1 cellular context compared by ENCODE assay signal in the genomic region with DNA sequence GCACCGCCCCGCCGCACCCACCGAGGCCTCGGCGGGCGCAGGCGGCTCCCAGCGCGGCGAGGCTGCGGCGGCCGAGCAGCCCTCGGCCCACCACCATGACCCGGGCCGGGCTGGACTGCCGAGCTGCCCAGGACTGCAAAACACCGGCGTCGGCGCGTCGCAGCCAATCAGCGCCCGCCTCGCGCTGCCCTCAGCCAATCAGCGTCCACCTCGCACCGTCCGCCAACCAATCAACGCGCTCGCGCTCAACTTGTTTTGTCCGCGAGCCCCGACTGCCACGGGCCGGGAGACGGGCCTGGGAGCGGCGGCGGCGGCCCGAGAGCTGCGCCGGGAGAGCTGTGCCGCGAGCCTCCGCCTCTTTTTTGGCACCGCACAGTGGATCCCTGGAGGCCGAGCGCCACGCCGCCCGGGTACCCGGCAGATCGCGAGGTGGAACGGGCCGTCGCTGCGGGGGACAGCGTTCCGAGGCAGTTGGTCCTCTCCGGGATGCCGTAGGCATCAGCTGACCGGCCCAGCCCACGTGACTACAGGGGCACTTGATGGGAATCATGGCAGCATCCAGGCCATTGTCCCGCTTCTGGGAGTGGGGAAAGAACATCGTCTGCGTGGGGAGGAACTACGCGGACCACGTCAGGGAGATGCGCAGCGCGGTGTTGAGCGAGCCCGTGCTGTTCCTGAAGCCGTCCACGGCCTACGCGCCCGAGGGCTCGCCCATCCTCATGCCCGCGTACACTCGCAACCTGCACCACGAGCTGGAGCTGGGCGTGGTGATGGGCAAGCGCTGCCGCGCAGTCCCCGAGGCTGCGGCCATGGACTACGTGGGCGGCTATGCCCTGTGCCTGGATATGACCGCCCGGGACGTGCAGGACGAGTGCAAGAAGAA.
TF ChIP-seq lines count a peak whose summit lies in the region.

A gene (plus strand): TSS at position 516 of the 883 bp plus-strand sequence. CDS start 33 bp downstream, at position 549.
A gene (minus strand): TSS at position 135 of the 883 bp plus-strand sequence. CDS start 38 bp downstream, at position 97.

TF ChIP-seq in H1, 55 proteins besides CTCF, POLR2A, EP300 and RAD21 (continues in another document):
- TF ChIP-seq JUND (IDR thresholded peaks at IDR 0.05; ENCODE audit: low read length) (no peak), ASH2L (IDR thresholded peaks at IDR 0.05; ENCODE audit: low read length) (peak; percentile 81), MAFK (IDR thresholded peaks at IDR 0.05; ENCODE audit: low read depth, low read length) (no peak), NRF1 (IDR thresholded peaks at IDR 0.05; ENCODE audit: low read depth, low read length) (no peak), TBP (IDR thresholded peaks at IDR 0.05; ENCODE audit: low read depth, low read length) (peak; percentile 69), FOSL1 (IDR thresholded peaks at IDR 0.05; ENCODE audit: insufficient read depth, low read depth, low read length) (no peak), KDM1A (IDR thresholded peaks at IDR 0.05; ENCODE audit: borderline replicate concordance, low read length) (peak; percentile 50; the same call in 1 of the 2 replicates), RNF2 (IDR thresholded peaks at IDR 0.05; ENCODE audit: borderline replicate concordance, low read depth, low read length, missing control alignments, poor library complexity, severe bottlenecking) (no peak), CHD1 (IDR thresholded peaks at IDR 0.05; ENCODE audit: low read depth, low read length) (no peak), CBX8 (IDR thresholded peaks at IDR 0.05; ENCODE audit: borderline replicate concordance, low read depth, low read length) (no peak), GABPA (IDR thresholded peaks at IDR 0.05; ENCODE audit: borderline replicate concordance, insufficient read depth, low read length) (no peak; the same call in 1 of the 2 replicates), BCL11A (IDR thresholded peaks at IDR 0.05; ENCODE audit: low read depth in 2 of 2, low read length in 2 of 2) (no peak), SUZ12 (IDR thresholded peaks at IDR 0.05; ENCODE audit: low read length) (no peak), PHF8 (conservative IDR thresholded peaks at IDR 0.05; ENCODE audit: low read depth, low read length) (peak; percentile 85), SP1 (IDR thresholded peaks at IDR 0.05; ENCODE audit: low read depth, low read length) (peak; percentile 71), SP4 (IDR thresholded peaks at IDR 0.05; ENCODE audit: low read length) (peak; percentile 98), TEAD4 (IDR thresholded peaks at IDR 0.05; ENCODE audit: low read depth, low read length) (peak; percentile 37; the same call in 1 of the 2 replicates), SRF (IDR thresholded peaks at IDR 0.05; ENCODE audit: low read depth, low read length) (no peak), CHD2 (IDR thresholded peaks at IDR 0.05; ENCODE audit: low read length) (peak; percentile 45), GTF2F1 (IDR thresholded peaks at IDR 0.05; ENCODE audit: borderline replicate concordance, low read depth, low read length) (no peak), CBX5 (IDR thresholded peaks at IDR 0.05; ENCODE audit: low read depth, low read length) (no peak), SIRT6 (IDR thresholded peaks at IDR 0.05; ENCODE audit: low read length) (no peak), HDAC2 (IDR thresholded peaks at IDR 0.05; ENCODE audit: borderline replicate concordance in 1 of 2, low read depth in 2 of 2, low read length in 2 of 2) (peak in 1 of 2 experiments; percentile 98; a peak in 2 of 4 replicates), POU5F1 (IDR thresholded peaks at IDR 0.05; ENCODE audit: low read depth, low read length) (no peak), RXRA (IDR thresholded peaks at IDR 0.05; ENCODE audit: insufficient read depth, low read depth, low read length) (no peak), RFX5 (IDR thresholded peaks at IDR 0.05; ENCODE audit: borderline replicate concordance, low read depth, low read length) (peak; percentile 17; the same call in 1 of the 2 replicates), HDAC6 (IDR thresholded peaks at IDR 0.05; ENCODE audit: low read depth, low read length) (no peak), SAP30 (IDR thresholded peaks at IDR 0.05; ENCODE audit: insufficient read depth, insufficient replicate concordance, low read length) (peak; percentile 71), YY1 (IDR thresholded peaks at IDR 0.05; ENCODE audit: low read depth, low read length) (peak; percentile 92), EGR1 (IDR thresholded peaks at IDR 0.05; ENCODE audit: borderline replicate concordance, low read depth, low read length) (peak; percentile 61), KDM5A (IDR thresholded peaks at IDR 0.05; ENCODE audit: low read length) (peak; percentile 96), CTBP2 (IDR thresholded peaks at IDR 0.05; ENCODE audit: borderline replicate concordance, insufficient read depth, insufficient read length, low read length) (no peak), ZNF274 (IDR thresholded peaks at IDR 0.05; ENCODE audit: borderline replicate concordance, extremely low read depth, low read length) (no peak), TAF7 (optimal IDR thresholded peaks at IDR 0.05; ENCODE audit: borderline replicate concordance, low read depth, low read length) (peak; percentile 49), BRCA1 (IDR thresholded peaks at IDR 0.05; ENCODE audit: low read depth, low read length) (no peak), RBBP5 (IDR thresholded peaks at IDR 0.05; ENCODE audit: borderline replicate concordance, low read depth, low read length) (peak; percentile 67), SIN3A (conservative IDR thresholded peaks at IDR 0.05 in 1 of 2, IDR thresholded peaks at IDR 0.05 in 1 of 2; ENCODE audit: low read depth in 1 of 2, low read length in 2 of 2) (peak; percentile 95 to 98), POLR2AphosphoS5 (IDR thresholded peaks at IDR 0.05; ENCODE audit: low read depth, low read length) (peak; percentile 94), SIX5 (IDR thresholded peaks at IDR 0.05; ENCODE audit: low read depth, low read length) (no peak), KDM4A (IDR thresholded peaks at IDR 0.05; ENCODE audit: low read depth, low read length, severe bottlenecking) (peak; percentile 99), TCF12 (IDR thresholded peaks at IDR 0.05; ENCODE audit: low read depth, low read length) (0 out of 2 replicates have a peak, but pooled peaks have one; percentile 63), CREB1 (IDR thresholded peaks at IDR 0.05) (peak; percentile 20; the same call in 1 of the 2 replicates), JUN (IDR thresholded peaks at IDR 0.05; ENCODE audit: low read depth, low read length) (no peak), SP2 (IDR thresholded peaks at IDR 0.05; ENCODE audit: low read length) (0 out of 2 replicates have a peak, but pooled peaks have one; percentile 14), NANOG (IDR thresholded peaks at IDR 0.05; ENCODE audit: insufficient read depth, low read depth, low read length, poor library complexity, severe bottlenecking) (peak; percentile 51), TAF1 (IDR thresholded peaks at IDR 0.05; ENCODE audit: low read depth, low read length) (peak; percentile 85)
- TF ChIP-seq, protein P1, sequence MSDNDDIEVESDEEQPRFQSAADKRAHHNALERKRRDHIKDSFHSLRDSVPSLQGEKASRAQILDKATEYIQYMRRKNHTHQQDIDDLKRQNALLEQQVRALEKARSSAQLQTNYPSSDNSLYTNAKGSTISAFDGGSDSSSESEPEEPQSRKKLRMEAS (IDR thresholded peaks at IDR 0.05), result peak; percentile 96
- TF ChIP-seq, protein P2, sequence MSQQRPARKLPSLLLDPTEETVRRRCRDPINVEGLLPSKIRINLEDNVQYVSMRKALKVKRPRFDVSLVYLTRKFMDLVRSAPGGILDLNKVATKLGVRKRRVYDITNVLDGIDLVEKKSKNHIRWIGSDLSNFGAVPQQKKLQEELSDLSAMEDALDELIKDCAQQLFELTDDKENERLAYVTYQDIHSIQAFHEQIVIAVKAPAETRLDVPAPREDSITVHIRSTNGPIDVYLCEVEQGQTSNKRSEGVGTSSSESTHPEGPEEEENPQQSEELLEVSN (IDR thresholded peaks at IDR 0.05), result peak; percentile 87
- TF ChIP-seq, protein P3, sequence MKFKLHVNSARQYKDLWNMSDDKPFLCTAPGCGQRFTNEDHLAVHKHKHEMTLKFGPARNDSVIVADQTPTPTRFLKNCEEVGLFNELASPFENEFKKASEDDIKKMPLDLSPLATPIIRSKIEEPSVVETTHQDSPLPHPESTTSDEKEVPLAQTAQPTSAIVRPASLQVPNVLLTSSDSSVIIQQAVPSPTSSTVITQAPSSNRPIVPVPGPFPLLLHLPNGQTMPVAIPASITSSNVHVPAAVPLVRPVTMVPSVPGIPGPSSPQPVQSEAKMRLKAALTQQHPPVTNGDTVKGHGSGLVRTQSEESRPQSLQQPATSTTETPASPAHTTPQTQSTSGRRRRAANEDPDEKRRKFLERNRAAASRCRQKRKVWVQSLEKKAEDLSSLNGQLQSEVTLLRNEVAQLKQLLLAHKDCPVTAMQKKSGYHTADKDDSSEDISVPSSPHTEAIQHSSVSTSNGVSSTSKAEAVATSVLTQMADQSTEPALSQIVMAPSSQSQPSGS (IDR thresholded peaks at IDR 0.05; ENCODE audit: low read length), result no peak
- TF ChIP-seq, protein P4, sequence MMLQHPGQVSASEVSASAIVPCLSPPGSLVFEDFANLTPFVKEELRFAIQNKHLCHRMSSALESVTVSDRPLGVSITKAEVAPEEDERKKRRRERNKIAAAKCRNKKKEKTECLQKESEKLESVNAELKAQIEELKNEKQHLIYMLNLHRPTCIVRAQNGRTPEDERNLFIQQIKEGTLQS (IDR thresholded peaks at IDR 0.05; ENCODE audit: insufficient read depth, low read depth, low read length), result peak; percentile 98
- TF ChIP-seq, protein P5, sequence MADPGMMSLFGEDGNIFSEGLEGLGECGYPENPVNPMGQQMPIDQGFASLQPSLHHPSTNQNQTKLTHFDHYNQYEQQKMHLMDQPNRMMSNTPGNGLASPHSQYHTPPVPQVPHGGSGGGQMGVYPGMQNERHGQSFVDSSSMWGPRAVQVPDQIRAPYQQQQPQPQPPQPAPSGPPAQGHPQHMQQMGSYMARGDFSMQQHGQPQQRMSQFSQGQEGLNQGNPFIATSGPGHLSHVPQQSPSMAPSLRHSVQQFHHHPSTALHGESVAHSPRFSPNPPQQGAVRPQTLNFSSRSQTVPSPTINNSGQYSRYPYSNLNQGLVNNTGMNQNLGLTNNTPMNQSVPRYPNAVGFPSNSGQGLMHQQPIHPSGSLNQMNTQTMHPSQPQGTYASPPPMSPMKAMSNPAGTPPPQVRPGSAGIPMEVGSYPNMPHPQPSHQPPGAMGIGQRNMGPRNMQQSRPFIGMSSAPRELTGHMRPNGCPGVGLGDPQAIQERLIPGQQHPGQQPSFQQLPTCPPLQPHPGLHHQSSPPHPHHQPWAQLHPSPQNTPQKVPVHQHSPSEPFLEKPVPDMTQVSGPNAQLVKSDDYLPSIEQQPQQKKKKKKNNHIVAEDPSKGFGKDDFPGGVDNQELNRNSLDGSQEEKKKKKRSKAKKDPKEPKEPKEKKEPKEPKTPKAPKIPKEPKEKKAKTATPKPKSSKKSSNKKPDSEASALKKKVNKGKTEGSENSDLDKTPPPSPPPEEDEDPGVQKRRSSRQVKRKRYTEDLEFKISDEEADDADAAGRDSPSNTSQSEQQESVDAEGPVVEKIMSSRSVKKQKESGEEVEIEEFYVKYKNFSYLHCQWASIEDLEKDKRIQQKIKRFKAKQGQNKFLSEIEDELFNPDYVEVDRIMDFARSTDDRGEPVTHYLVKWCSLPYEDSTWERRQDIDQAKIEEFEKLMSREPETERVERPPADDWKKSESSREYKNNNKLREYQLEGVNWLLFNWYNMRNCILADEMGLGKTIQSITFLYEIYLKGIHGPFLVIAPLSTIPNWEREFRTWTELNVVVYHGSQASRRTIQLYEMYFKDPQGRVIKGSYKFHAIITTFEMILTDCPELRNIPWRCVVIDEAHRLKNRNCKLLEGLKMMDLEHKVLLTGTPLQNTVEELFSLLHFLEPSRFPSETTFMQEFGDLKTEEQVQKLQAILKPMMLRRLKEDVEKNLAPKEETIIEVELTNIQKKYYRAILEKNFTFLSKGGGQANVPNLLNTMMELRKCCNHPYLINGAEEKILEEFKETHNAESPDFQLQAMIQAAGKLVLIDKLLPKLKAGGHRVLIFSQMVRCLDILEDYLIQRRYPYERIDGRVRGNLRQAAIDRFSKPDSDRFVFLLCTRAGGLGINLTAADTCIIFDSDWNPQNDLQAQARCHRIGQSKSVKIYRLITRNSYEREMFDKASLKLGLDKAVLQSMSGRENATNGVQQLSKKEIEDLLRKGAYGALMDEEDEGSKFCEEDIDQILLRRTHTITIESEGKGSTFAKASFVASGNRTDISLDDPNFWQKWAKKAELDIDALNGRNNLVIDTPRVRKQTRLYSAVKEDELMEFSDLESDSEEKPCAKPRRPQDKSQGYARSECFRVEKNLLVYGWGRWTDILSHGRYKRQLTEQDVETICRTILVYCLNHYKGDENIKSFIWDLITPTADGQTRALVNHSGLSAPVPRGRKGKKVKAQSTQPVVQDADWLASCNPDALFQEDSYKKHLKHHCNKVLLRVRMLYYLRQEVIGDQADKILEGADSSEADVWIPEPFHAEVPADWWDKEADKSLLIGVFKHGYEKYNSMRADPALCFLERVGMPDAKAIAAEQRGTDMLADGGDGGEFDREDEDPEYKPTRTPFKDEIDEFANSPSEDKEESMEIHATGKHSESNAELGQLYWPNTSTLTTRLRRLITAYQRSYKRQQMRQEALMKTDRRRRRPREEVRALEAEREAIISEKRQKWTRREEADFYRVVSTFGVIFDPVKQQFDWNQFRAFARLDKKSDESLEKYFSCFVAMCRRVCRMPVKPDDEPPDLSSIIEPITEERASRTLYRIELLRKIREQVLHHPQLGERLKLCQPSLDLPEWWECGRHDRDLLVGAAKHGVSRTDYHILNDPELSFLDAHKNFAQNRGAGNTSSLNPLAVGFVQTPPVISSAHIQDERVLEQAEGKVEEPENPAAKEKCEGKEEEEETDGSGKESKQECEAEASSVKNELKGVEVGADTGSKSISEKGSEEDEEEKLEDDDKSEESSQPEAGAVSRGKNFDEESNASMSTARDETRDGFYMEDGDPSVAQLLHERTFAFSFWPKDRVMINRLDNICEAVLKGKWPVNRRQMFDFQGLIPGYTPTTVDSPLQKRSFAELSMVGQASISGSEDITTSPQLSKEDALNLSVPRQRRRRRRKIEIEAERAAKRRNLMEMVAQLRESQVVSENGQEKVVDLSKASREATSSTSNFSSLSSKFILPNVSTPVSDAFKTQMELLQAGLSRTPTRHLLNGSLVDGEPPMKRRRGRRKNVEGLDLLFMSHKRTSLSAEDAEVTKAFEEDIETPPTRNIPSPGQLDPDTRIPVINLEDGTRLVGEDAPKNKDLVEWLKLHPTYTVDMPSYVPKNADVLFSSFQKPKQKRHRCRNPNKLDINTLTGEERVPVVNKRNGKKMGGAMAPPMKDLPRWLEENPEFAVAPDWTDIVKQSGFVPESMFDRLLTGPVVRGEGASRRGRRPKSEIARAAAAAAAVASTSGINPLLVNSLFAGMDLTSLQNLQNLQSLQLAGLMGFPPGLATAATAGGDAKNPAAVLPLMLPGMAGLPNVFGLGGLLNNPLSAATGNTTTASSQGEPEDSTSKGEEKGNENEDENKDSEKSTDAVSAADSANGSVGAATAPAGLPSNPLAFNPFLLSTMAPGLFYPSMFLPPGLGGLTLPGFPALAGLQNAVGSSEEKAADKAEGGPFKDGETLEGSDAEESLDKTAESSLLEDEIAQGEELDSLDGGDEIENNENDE (IDR thresholded peaks at IDR 0.05; ENCODE audit: insufficient replicate concordance, low read length), result no peak
- TF ChIP-seq, protein P6, sequence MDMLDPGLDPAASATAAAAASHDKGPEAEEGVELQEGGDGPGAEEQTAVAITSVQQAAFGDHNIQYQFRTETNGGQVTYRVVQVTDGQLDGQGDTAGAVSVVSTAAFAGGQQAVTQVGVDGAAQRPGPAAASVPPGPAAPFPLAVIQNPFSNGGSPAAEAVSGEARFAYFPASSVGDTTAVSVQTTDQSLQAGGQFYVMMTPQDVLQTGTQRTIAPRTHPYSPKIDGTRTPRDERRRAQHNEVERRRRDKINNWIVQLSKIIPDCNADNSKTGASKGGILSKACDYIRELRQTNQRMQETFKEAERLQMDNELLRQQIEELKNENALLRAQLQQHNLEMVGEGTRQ (IDR thresholded peaks at IDR 0.05; ENCODE audit: low read length), result peak; percentile 99
